19 cellular contexts compared by ENCODE assay signal in the genomic region with DNA sequence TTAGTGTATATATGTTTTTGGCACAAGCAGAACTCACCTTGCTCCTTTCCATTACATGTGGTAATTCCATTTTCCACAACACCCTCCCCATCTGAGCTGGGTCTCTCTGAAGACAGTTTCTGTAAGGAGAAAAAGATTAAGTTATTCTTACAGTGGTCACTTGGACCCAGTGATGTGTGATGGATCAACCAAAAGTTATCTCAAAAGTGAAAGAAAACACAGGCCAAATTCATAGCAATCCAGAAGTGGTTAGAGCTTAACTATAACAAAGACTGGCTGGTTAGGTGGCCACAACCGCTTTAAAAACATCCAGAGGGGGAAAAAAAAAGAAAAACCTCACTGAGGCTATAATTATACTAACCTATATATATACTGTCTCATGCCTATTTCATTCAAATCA.
"Had no signal": no experiment of that assay in that cellular context is flagged by ENCODE, and none has a peak within 500 bp of the region (broad histone marks: within the 10 kb centered on the region; RNA-seq: fewer than 3 reads in every experiment).

No MANE protein-coding gene starts in this region.

- H3K9ac ChIP-seq: parathyroid adenoma had no signal

- H3K27ac ChIP-seq: parathyroid adenoma, right atrium auricular region had no signal

- H3K27me3 ChIP-seq: breast epithelium, right atrium auricular region, transverse colon had no signal

- H3K9me3 ChIP-seq: breast epithelium, right atrium auricular region, transverse colon had no signal

- H3K4me1 ChIP-seq: breast epithelium, parathyroid adenoma had no signal

- H3K79me2 ChIP-seq: parathyroid adenoma had no signal

- H3K4me1 Mint-ChIP-seq: activated B cell treated with CpG ODN at 0.5 μM for 24 hours had no signal

- H3K4me3 ChIP-seq: breast epithelium, right atrium auricular region, transverse colon had no signal

- H3K27me3 Mint-ChIP-seq: activated B cell treated with CpG ODN at 0.5 μM for 24 hours; activated CD4-positive, alpha-beta T cell treated with anti-CD3 and anti-CD28 coated beads, Interleukin-2, amount 10 ng/mL, durations not matched to agents 24 days and 14 days; activated naive CD8-positive, alpha-beta T cell treated with anti-CD3 and anti-CD28 coated beads for 36 hours; effector memory CD8-positive, alpha-beta T cell had no signal

- H3K4me3 Mint-ChIP-seq: activated B cell treated with CpG ODN at 0.5 μM for 24 hours; activated CD4-positive, alpha-beta T cell treated with anti-CD3 and anti-CD28 coated beads, Interleukin-2, amount 10 ng/mL, durations not matched to agents 24 days and 14 days; activated naive CD8-positive, alpha-beta T cell treated with anti-CD3 and anti-CD28 coated beads for 36 hours; activated T-helper 1 cell treated with anti-CD3 and anti-CD28 coated beads, Interleukin-12 subunit alpha, Interleukin-12 subunit beta, Interleukin-2, Interleukin-4 antibody, amounts not matched to agents 30 ng/mL and 10 ng/mL and 1 ng/mL, durations not matched to agents 14 hours and 24 hours and 36 hours; effector memory CD8-positive, alpha-beta T cell; neural crest cell; T-helper 2 cell treated with Interferon-gamma antibody and Interleukin-4, amounts not matched to agents 5 μg/mL and 100 μg/mL, for 36 hours had no signal

- DNase-seq: activated B cell treated with CpG ODN at 0.5 μM for 24 hours; activated CD4-positive, alpha-beta T cell treated with anti-CD3 and anti-CD28 coated beads, Interleukin-2, amount 10 ng/mL, durations not matched to agents 24 days and 14 days; activated CD8-positive, alpha-beta memory T cell treated with anti-CD3 and anti-CD28 coated beads for 24 hours; activated naive CD8-positive, alpha-beta T cell treated with anti-CD3 and anti-CD28 coated beads for 36 hours; amygdala; cerebellar nuclear complex; effector memory CD8-positive, alpha-beta T cell; kidney glomerular epithelial cell; left ventricle myocardium superior; small intestine; stimulated activated CD4-positive, alpha-beta T cell treated with anti-CD3 and anti-CD28 coated beads, Interleukin-4, amount 100 ng/mL, for 24 hours; stimulated activated naive CD4-positive, alpha-beta T cell; transverse colon had no signal

- H3K9me3 Mint-ChIP-seq: activated B cell treated with CpG ODN at 0.5 μM for 24 hours; activated CD4-positive, alpha-beta T cell treated with anti-CD3 and anti-CD28 coated beads, Interleukin-2, amount 10 ng/mL, durations not matched to agents 24 days and 14 days; activated naive CD8-positive, alpha-beta T cell treated with anti-CD3 and anti-CD28 coated beads for 36 hours; activated T-helper 1 cell treated with anti-CD3 and anti-CD28 coated beads, Interleukin-12 subunit alpha, Interleukin-12 subunit beta, Interleukin-2, Interleukin-4 antibody, amounts not matched to agents 30 ng/mL and 10 ng/mL and 1 ng/mL, durations not matched to agents 14 hours and 24 hours and 36 hours; effector memory CD8-positive, alpha-beta T cell; neural crest cell; T-helper 2 cell treated with Interferon-gamma antibody and Interleukin-4, amounts not matched to agents 5 μg/mL and 100 μg/mL, for 36 hours had no signal

- H2AFZ ChIP-seq: parathyroid adenoma had no signal

- ATAC-seq: effector memory CD8-positive, alpha-beta T cell; left ventricle myocardium superior had no signal

- H3K27ac Mint-ChIP-seq: activated B cell treated with CpG ODN at 0.5 μM for 24 hours; activated CD4-positive, alpha-beta T cell treated with anti-CD3 and anti-CD28 coated beads, Interleukin-2, amount 10 ng/mL, durations not matched to agents 24 days and 14 days; activated naive CD8-positive, alpha-beta T cell treated with anti-CD3 and anti-CD28 coated beads for 36 hours; activated T-helper 1 cell treated with anti-CD3 and anti-CD28 coated beads, Interleukin-12 subunit alpha, Interleukin-12 subunit beta, Interleukin-2, Interleukin-4 antibody, amounts not matched to agents 30 ng/mL and 10 ng/mL and 1 ng/mL, durations not matched to agents 14 hours and 24 hours and 36 hours; effector memory CD8-positive, alpha-beta T cell; T-helper 2 cell treated with Interferon-gamma antibody and Interleukin-4, amounts not matched to agents 5 μg/mL and 100 μg/mL, for 36 hours had no signal
